8 cellular contexts compared by ENCODE assay signal in genomic region chr20:58851221-58851968, GRCh38. TPM values are rescaled to one million over a fixed set of nuclear protein-coding genes. Genes with fewer than 3 reads are reported as not detected.
A peak's percentile ranks its signal among the peaks of the same experiment; 100 is the strongest.
DNase-seq lines count a peak whose midpoint lies in the region; ATAC-seq and TF ChIP-seq lines count a peak whose summit lies in the region.

No MANE protein-coding gene starts in this region.

- peaks cover 47% of the 10 kb centered on the region for H3K4me1 Mint-ChIP-seq in activated T-cell treated with anti-CD3 and anti-CD28 coated beads, Interleukin-2, amount 50 U/mL, for 24 hours (ENCODE audit: low read depth)

- H3K36me3 Mint-ChIP-seq in activated T-cell treated with anti-CD3 and anti-CD28 coated beads, Interleukin-2, amount 50 U/mL, for 24 hours (ENCODE audit: low read depth): peaks cover 3% of the 10 kb centered on the region

- no peaks in the 10 kb centered on the region for H3K9me3 Mint-ChIP-seq in activated T-cell treated with anti-CD3 and anti-CD28 coated beads, Interleukin-2, amount 50 U/mL, for 24 hours

- H3K36me3 ChIP-seq in adipocyte (ENCODE audit: control insufficient read depth, insufficient read depth, low read length, severe bottlenecking) (no peaks in the 10 kb centered on the region), left lung (no peaks in the 10 kb centered on the region), tibial artery (no peaks in the 10 kb centered on the region)

- intact Hi-C loops in left lung (cut with DNase I) (no loop called here), tibial artery (cut with DNase I; ENCODE audit: low total_unique reads) (no loop called here)

- H3K4me3 ChIP-seq in adipocyte (ENCODE audit: low read length) (peak overlapping the region; percentile 83), left lung (peak overlapping the region; percentile 27 to 40), tibial artery (peak overlapping the region; percentile 26 to 48)

- H3K27ac ChIP-seq in left lung (no peak overlapping the region), tibial artery (no peak overlapping the region), substantia nigra (ENCODE audit: low read depth, low read length, poor library complexity, severe bottlenecking) (no peak overlapping the region)

- TF ChIP-seq CTCF in left lung (IDR thresholded peaks at IDR 0.05) (no peak), tibial artery (IDR thresholded peaks at IDR 0.05) (no peak)

- DNase-seq in activated T-cell treated with anti-CD3 and anti-CD28 coated beads, Interleukin-2, amount 50 U/mL, for 24 hours: peak; percentile 42
- no peak for DNase-seq in activated T-cell treated with anti-CD3 and anti-CD28 coated beads, Interleukin-2, amount 50 U/mL, for 1 hour
- no peak for DNase-seq in adipocyte (ENCODE audit: low read depth)
- DNase-seq in left lung: no peak
- DNase-seq in tibial artery: no peak
- DNase-seq in substantia nigra (lab: John Stamatoyannopoulos, UW): no peak
- no peak for DNase-seq in DMS114 treated with DMSO at 0.1 percent for 48 hours (lab: John Stamatoyannopoulos, UW; ENCODE audit: unreplicated experiment)
- DNase-seq in activated CD4-positive, CD25-positive, alpha-beta regulatory T cell treated with anti-CD3 and anti-CD28 coated beads, Interleukin-2, amount 50 U/mL, for 72 hours: no peak

- ATAC-seq in left lung: peak; percentile 37

- peak overlapping the region; percentile 89 for H3K4me3 Mint-ChIP-seq in activated T-cell treated with anti-CD3 and anti-CD28 coated beads, Interleukin-2, amount 50 U/mL, for 24 hours

- H3K27me3 Mint-ChIP-seq in activated T-cell treated with anti-CD3 and anti-CD28 coated beads, Interleukin-2, amount 50 U/mL, for 24 hours: peaks cover 78% of the 10 kb centered on the region

- H3K9me3 ChIP-seq in adipocyte (ENCODE audit: control insufficient read depth, low read length) (no peaks in the 10 kb centered on the region), left lung (no peaks in the 10 kb centered on the region), tibial artery (no peaks in the 10 kb centered on the region)

- H3K27me3 ChIP-seq in adipocyte (replicated peaks; ENCODE audit: control insufficient read depth, insufficient read depth, low read length) (peaks cover 21% of the 10 kb centered on the region), left lung (peaks cover 32 to 87% of the 10 kb centered on the region in 2 donors), tibial artery (peaks cover 0 to 84% of the 10 kb centered on the region in 2 donors)

- H3K4me1 ChIP-seq in adipocyte (ENCODE audit: control insufficient read depth, insufficient read depth, low read length): peaks cover 16% of the 10 kb centered on the region
- peaks cover 6 to 16% of the 10 kb centered on the region in 2 donors for H3K4me1 ChIP-seq in left lung
- peaks cover 0 to 32% (median 21%) of the 10 kb centered on the region in 4 donors for H3K4me1 ChIP-seq in tibial artery

- no peak overlapping the region for H3K9ac ChIP-seq in adipocyte (ENCODE audit: low read length)

- no peak overlapping the region for H3K27ac Mint-ChIP-seq in activated T-cell treated with anti-CD3 and anti-CD28 coated beads, Interleukin-2, amount 50 U/mL, for 24 hours

RNA-seq across cellular contexts. Expression of gene GNAS-AS1, which starts 0.7 kb away (rescaled TPM):
- total RNA-seq in left lung: 1 to 10 TPM; 1.5 TPM

RNA-seq across cellular contexts. Expression of gene GNAS, which starts 1.1 kb away (rescaled TPM):
- 1,000 to 10,000 TPM in 1 of 2 donors, 100 to 1,000 TPM in 1; 723 to 1,158 TPM for total RNA-seq in left lung
